In genomic region chr1:12433323-12434053, GRCh38 we compare ENCODE assay signal across 8 cellular contexts.
A peak's percentile ranks its signal among the peaks of the same experiment; 100 is the strongest.
DNase-seq lines count a peak whose midpoint lies in the region; ATAC-seq lines count a peak whose summit lies in the region.

No MANE protein-coding gene starts in this region.

- POLR2A ChIA-PET in activated naive CD8-positive, alpha-beta T cell treated with anti-CD3 and anti-CD28 coated beads, Interleukin-2, amount 10 ng/mL, durations not matched to agents 7 days and 5 days (lab: Charles Lee) = interaction anchor here (0.6 to 9.5 kb wide), 11 partner anchors 9 to 184 kb away, joined by 3 to 164 read pairs (median 6); partner anchors contain the start of gene DHRS3

- DNase-seq in activated naive CD8-positive, alpha-beta T cell treated with anti-CD3 and anti-CD28 coated beads, Interleukin-2, amount 10 ng/mL, durations not matched to agents 7 days and 5 days = no peak
- DNase-seq in islet precursor cell = peak; percentile 77
- no peak for DNase-seq in stimulated activated naive CD8-positive, alpha-beta T cell treated with anti-CD3 and anti-CD28 coated beads, Interleukin-15, amount 100 ng/mL, for 72 hours
- DNase-seq in stimulated activated CD4-positive, alpha-beta T cell treated with anti-CD3 and anti-CD28 coated beads, Interleukin-15, amount 100 ng/mL, for 24 hours = no peak
- DNase-seq in NAMALWA (ENCODE audit: low spot score) = no peak
- no peak for DNase-seq in 8988T

- H3K9me3 Mint-ChIP-seq in activated naive CD8-positive, alpha-beta T cell treated with anti-CD3 and anti-CD28 coated beads, Interleukin-2, amount 10 ng/mL, durations not matched to agents 7 days and 5 days = no peaks in the 10 kb centered on the region
- H3K9me3 Mint-ChIP-seq in stimulated activated naive CD8-positive, alpha-beta T cell treated with anti-CD3 and anti-CD28 coated beads, Interleukin-15, amount 100 ng/mL, for 72 hours = peaks cover 4 to 6% of the 10 kb centered on the region in 2 donors

- peaks cover 69% of the 10 kb centered on the region for H3K4me1 Mint-ChIP-seq in activated naive CD8-positive, alpha-beta T cell treated with anti-CD3 and anti-CD28 coated beads, Interleukin-2, amount 10 ng/mL, durations not matched to agents 7 days and 5 days
- H3K4me1 Mint-ChIP-seq in stimulated activated naive CD8-positive, alpha-beta T cell treated with anti-CD3 and anti-CD28 coated beads, Interleukin-15, amount 100 ng/mL, for 72 hours = peaks cover 93% of the 10 kb centered on the region

- no peaks in the 10 kb centered on the region for H3K27me3 Mint-ChIP-seq in activated naive CD8-positive, alpha-beta T cell treated with anti-CD3 and anti-CD28 coated beads, Interleukin-2, amount 10 ng/mL, durations not matched to agents 7 days and 5 days
- no peaks in the 10 kb centered on the region for H3K27me3 Mint-ChIP-seq in stimulated activated naive CD8-positive, alpha-beta T cell treated with anti-CD3 and anti-CD28 coated beads, Interleukin-15, amount 100 ng/mL, for 72 hours

- peaks cover 6% of the 10 kb centered on the region; the same call in 1 of the 2 replicates for H3K36me3 ChIP-seq in KOPT-K1 (ENCODE audit: insufficient read depth, low read length)

- H3K9me3 ChIP-seq in KOPT-K1 (ENCODE audit: insufficient read depth, low read length, poor library complexity, severe bottlenecking) = peaks cover 8% of the 10 kb centered on the region

- peaks cover 17% of the 10 kb centered on the region for H3K36me3 Mint-ChIP-seq in activated naive CD8-positive, alpha-beta T cell treated with anti-CD3 and anti-CD28 coated beads, Interleukin-2, amount 10 ng/mL, durations not matched to agents 7 days and 5 days

- peak overlapping the region; percentile 46 for H3K27ac ChIP-seq in KOPT-K1 (ENCODE audit: low read depth, low read length, poor library complexity, severe bottlenecking)

- H3K27ac Mint-ChIP-seq in activated naive CD8-positive, alpha-beta T cell treated with anti-CD3 and anti-CD28 coated beads, Interleukin-2, amount 10 ng/mL, durations not matched to agents 7 days and 5 days = peak overlapping the region; percentile 96
- H3K27ac Mint-ChIP-seq in stimulated activated naive CD8-positive, alpha-beta T cell treated with anti-CD3 and anti-CD28 coated beads, Interleukin-15, amount 100 ng/mL, for 72 hours = peak overlapping the region; percentile 70 to 94

- H3K4me3 Mint-ChIP-seq in activated naive CD8-positive, alpha-beta T cell treated with anti-CD3 and anti-CD28 coated beads, Interleukin-2, amount 10 ng/mL, durations not matched to agents 7 days and 5 days = peak overlapping the region; percentile 46
- peak overlapping the region; percentile 63 to 72 for H3K4me3 Mint-ChIP-seq in stimulated activated naive CD8-positive, alpha-beta T cell treated with anti-CD3 and anti-CD28 coated beads, Interleukin-15, amount 100 ng/mL, for 72 hours

- ATAC-seq in activated naive CD8-positive, alpha-beta T cell treated with anti-CD3 and anti-CD28 coated beads, Interleukin-2, amount 10 ng/mL, durations not matched to agents 7 days and 5 days (ENCODE audit: low read depth) = no peak
- no peak for ATAC-seq in stimulated activated naive CD8-positive, alpha-beta T cell treated with anti-CD3 and anti-CD28 coated beads, Interleukin-15, amount 100 ng/mL, for 72 hours
- no peak for ATAC-seq in HG03432 (IDR thresholded peaks at IDR 0.05; ENCODE audit: unreplicated experiment)
